Comparison of ENCODE assay signal across 12 cellular contexts in the genomic region with DNA sequence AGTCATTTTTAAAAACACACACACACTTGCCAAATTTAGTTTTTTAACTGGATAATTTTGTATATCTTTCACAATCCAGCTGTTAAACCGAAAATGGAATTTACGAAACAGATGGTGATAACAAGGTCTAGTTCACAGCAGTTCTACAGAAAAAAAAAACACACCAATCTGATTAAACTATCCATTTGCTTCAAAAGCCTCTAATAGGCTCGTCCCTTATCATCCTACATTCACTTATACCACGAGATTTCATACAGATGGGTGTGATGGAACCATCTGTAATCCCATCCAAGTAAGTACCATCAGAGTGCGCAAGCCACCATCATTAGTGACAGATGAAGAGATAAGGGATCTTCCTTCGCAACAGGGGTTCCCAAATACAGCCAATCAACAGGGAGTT. TPM values are rescaled to one million over a fixed set of nuclear protein-coding genes. Genes with fewer than 3 reads are reported as not detected.
A peak's percentile ranks its signal among the peaks of the same experiment; 100 is the strongest.
DNase-seq lines count a peak whose midpoint lies in the region; ATAC-seq and TF ChIP-seq lines count a peak whose summit lies in the region.
"Had no signal": no experiment of that assay in that cellular context is flagged by ENCODE, and none has a peak within 500 bp of the region (broad histone marks: within the 10 kb centered on the region; RNA-seq: fewer than 3 reads in every experiment).

No MANE protein-coding gene starts in this region.

- H3K9me3 Mint-ChIP-seq in endodermal cell = no peaks in the 10 kb centered on the region

- peak overlapping the region; percentile 56 for H3K9ac ChIP-seq in Karpas-422 (ENCODE audit: low read length)
- H3K9ac ChIP-seq in adipocyte (ENCODE audit: low read length) = peak overlapping the region; percentile 72
- H3K9ac ChIP-seq in mesenchymal stem cell (ENCODE audit: low read length) = peak overlapping the region; percentile 86
- no peak overlapping the region for H3K9ac ChIP-seq in endodermal cell (ENCODE audit: extremely low read depth, low read length, poor library complexity, severe bottlenecking)
- H3K9ac ChIP-seq in neuronal stem cell (ENCODE audit: low read depth, low read length, poor library complexity) = no peak overlapping the region

- H2BK120ac ChIP-seq in mesenchymal stem cell (ENCODE audit: low read depth, low read length) (no peak overlapping the region), neuronal stem cell (ENCODE audit: low read depth, low read length) (no peak overlapping the region)

- H3K4me3 ChIP-seq in ACC112 (ENCODE audit: low read depth, low read length) (peak overlapping the region; percentile 69), Karpas-422 (ENCODE audit: low read length) (peak overlapping the region; percentile 55), adipocyte (ENCODE audit: low read length) (peak overlapping the region; percentile 80), mesenchymal stem cell (ENCODE audit: insufficient read depth in 1 of 2, low read depth in 1 of 2, low read length in 2 of 2) (peak overlapping the region in 1 of 2 experiments; percentile 85), endodermal cell (ENCODE audit: low read length) (no peak overlapping the region), neuronal stem cell (ENCODE audit: low read length in 2 of 2) (no peak overlapping the region)

- H3K9me3 ChIP-seq in Karpas-422 (ENCODE audit: low read length) = no peaks in the 10 kb centered on the region
- H3K9me3 ChIP-seq in adipocyte (ENCODE audit: control insufficient read depth, low read length) = no peaks in the 10 kb centered on the region
- no peaks in the 10 kb centered on the region for H3K9me3 ChIP-seq in mesenchymal stem cell (ENCODE audit: control insufficient read depth, low read length)
- no peaks in the 10 kb centered on the region for H3K9me3 ChIP-seq in endodermal cell (ENCODE audit: control insufficient read depth, low read length)
- H3K9me3 ChIP-seq in neuronal stem cell (replicated peaks in 1 of 2; ENCODE audit: control insufficient read depth in 2 of 2, insufficient read depth in 1 of 2, low read depth in 1 of 2, low read length in 2 of 2) = no peaks in the 10 kb centered on the region

- H4K91ac ChIP-seq in mesenchymal stem cell (ENCODE audit: low read length) (no peak overlapping the region), neuronal stem cell (ENCODE audit: low read depth, low read length, poor library complexity) (no peak overlapping the region)

- 90% methylated on average over 5 of the region's 6 CpGs for WGBS in mesenchymal stem cell
- WGBS in endodermal cell (ENCODE audit: insufficient coverage in 1 of 2, insufficient read length in 1 of 2), 2 experiments = 90 to 100% methylated on average over 4 to 6 of the region's 6 CpGs
- WGBS in neuronal stem cell (ENCODE audit: extremely low coverage in 2 of 2, insufficient read length in 2 of 2, insufficient replicate concordance in 1 of 2), 2 donors = no CpG with 5 or more reads among the region's 6 CpGs

- H2BK12ac ChIP-seq in mesenchymal stem cell (ENCODE audit: low read length in 2 of 2) (no peak overlapping the region), neuronal stem cell (ENCODE audit: low read length) (no peak overlapping the region)

- no peak overlapping the region for H3K23ac ChIP-seq in mesenchymal stem cell (ENCODE audit: low read length in 2 of 2)
- no peak overlapping the region for H3K23ac ChIP-seq in neuronal stem cell (ENCODE audit: low read depth, low read length, poor library complexity)

- H3K79me1 ChIP-seq in mesenchymal stem cell (replicated peaks; ENCODE audit: low read length, poor library complexity, severe bottlenecking) = peaks cover 1% of the 10 kb centered on the region
- no peaks in the 10 kb centered on the region for H3K79me1 ChIP-seq in neuronal stem cell (ENCODE audit: low read depth, low read length)

- H2BK5ac ChIP-seq in mesenchymal stem cell (ENCODE audit: low read depth, low read length, poor library complexity, severe bottlenecking) = no peak overlapping the region
- H2BK5ac ChIP-seq in neuronal stem cell (ENCODE audit: low read length) = no peak overlapping the region

- H3K79me2 ChIP-seq in ACC112 (ENCODE audit: control insufficient read depth, insufficient read depth, low read length, unreplicated experiment) (no peaks in the 10 kb centered on the region), Karpas-422 (ENCODE audit: low read length) (peaks cover 92% of the 10 kb centered on the region)

- H3K18ac ChIP-seq in mesenchymal stem cell (ENCODE audit: low read depth in 1 of 2, low read length in 2 of 2) (no peak overlapping the region), neuronal stem cell (ENCODE audit: low read length) (no peak overlapping the region)

- no peak overlapping the region for H3K14ac ChIP-seq in mesenchymal stem cell (ENCODE audit: low read length in 2 of 2)
- H3K14ac ChIP-seq in neuronal stem cell (ENCODE audit: low read length) = no peak overlapping the region

- H4K8ac ChIP-seq in mesenchymal stem cell (ENCODE audit: low read length) = no peak overlapping the region
- no peak overlapping the region for H4K8ac ChIP-seq in neuronal stem cell (ENCODE audit: low read depth, low read length)

- H3K4me2 ChIP-seq in Karpas-422 (ENCODE audit: low read depth, low read length, poor library complexity, severe bottlenecking) (peak overlapping the region; percentile 70), mesenchymal stem cell (ENCODE audit: low read length, poor library complexity, severe bottlenecking) (no peak overlapping the region), neuronal stem cell (ENCODE audit: insufficient read depth, low read length, poor library complexity, severe bottlenecking) (no peak overlapping the region)

- H3K4me1 ChIP-seq in ACC112 (ENCODE audit: control insufficient read depth, insufficient read depth, low read length, unreplicated experiment) (peaks cover 9% of the 10 kb centered on the region), Karpas-422 (ENCODE audit: low read length) (peaks cover 70% of the 10 kb centered on the region), adipocyte (ENCODE audit: control insufficient read depth, insufficient read depth, low read length) (peaks cover 13% of the 10 kb centered on the region), mesenchymal stem cell (ENCODE audit: control insufficient read depth, insufficient read depth, low read depth, low read length) (no peaks in the 10 kb centered on the region), endodermal cell (ENCODE audit: control insufficient read depth, insufficient read depth, low read length) (no peaks in the 10 kb centered on the region), neuronal stem cell (ENCODE audit: control insufficient read depth in 2 of 2, insufficient read depth in 1 of 2, low read depth in 1 of 2, low read length in 2 of 2) (no peaks in the 10 kb centered on the region)

- DNase-seq in Karpas-422 (no peak), adipocyte (ENCODE audit: low read depth) (no peak), mesenchymal stem cell (no peak), endodermal cell (no peak), NCI-H1105 (lab: John Stamatoyannopoulos, UW) (no peak), neuronal stem cell (ENCODE audit: low spot score) (no peak)
- DNase-seq: activated CD4-positive, CD25-positive, alpha-beta regulatory T cell; C1 segment of cervical spinal cord; hypothalamus; PC-3 had no signal

- no peaks in the 10 kb centered on the region for H3K27me3 ChIP-seq in ACC112 (ENCODE audit: insufficient read depth, low read length)
- H3K27me3 ChIP-seq in Karpas-422 (ENCODE audit: low read length) = no peaks in the 10 kb centered on the region
- no peaks in the 10 kb centered on the region for H3K27me3 ChIP-seq in adipocyte (replicated peaks; ENCODE audit: control insufficient read depth, insufficient read depth, low read length)
- no peaks in the 10 kb centered on the region for H3K27me3 ChIP-seq in mesenchymal stem cell (ENCODE audit: control insufficient read depth in 1 of 2, insufficient read depth in 1 of 2, low read length in 2 of 2)
- no peaks in the 10 kb centered on the region for H3K27me3 ChIP-seq in endodermal cell (ENCODE audit: control insufficient read depth, insufficient read depth, low read length, poor library complexity, severe bottlenecking)
- no peaks in the 10 kb centered on the region for H3K27me3 ChIP-seq in neuronal stem cell (ENCODE audit: control insufficient read depth in 3 of 3, insufficient read depth in 3 of 3, low read depth in 1 of 3, low read length in 3 of 3)

- peak overlapping the region; percentile 49; the same call in 1 of the 2 replicates for H3K27ac ChIP-seq in ACC112 (ENCODE audit: low read depth, low read length)
- H3K27ac ChIP-seq in Karpas-422 (ENCODE audit: low read length) = peak overlapping the region; percentile 80
- H3K27ac ChIP-seq in mesenchymal stem cell (ENCODE audit: low read length, poor library complexity, severe bottlenecking) = no peak overlapping the region
- no peak overlapping the region for H3K27ac ChIP-seq in endodermal cell (ENCODE audit: low read depth, low read length)
- no peak overlapping the region for H3K27ac ChIP-seq in neuronal stem cell (replicated peaks; ENCODE audit: low read length)

- H3K36me3 ChIP-seq in ACC112 (ENCODE audit: insufficient read depth, low read length) (no peaks in the 10 kb centered on the region), Karpas-422 (ENCODE audit: insufficient read depth, low read length) (peaks cover 37% of the 10 kb centered on the region), adipocyte (ENCODE audit: control insufficient read depth, insufficient read depth, low read length, severe bottlenecking) (no peaks in the 10 kb centered on the region), mesenchymal stem cell (ENCODE audit: control insufficient read depth in 1 of 2, insufficient read depth in 2 of 2, low read depth in 1 of 2, low read length in 2 of 2) (no peaks in the 10 kb centered on the region), endodermal cell (ENCODE audit: control insufficient read depth, insufficient read depth, low read length) (no peaks in the 10 kb centered on the region), neuronal stem cell (replicated peaks in 1 of 2; ENCODE audit: control insufficient read depth in 2 of 2, insufficient read depth in 2 of 2, low read length in 2 of 2) (no peaks in the 10 kb centered on the region)

- no peaks in the 10 kb centered on the region for H3K9me2 ChIP-seq in Karpas-422 (replicated peaks; ENCODE audit: insufficient read depth, low read length)

- no peaks in the 10 kb centered on the region for H3K36me3 Mint-ChIP-seq in endodermal cell (ENCODE audit: low read depth)

- H3K4ac ChIP-seq in mesenchymal stem cell (ENCODE audit: low read depth in 1 of 2, low read length in 2 of 2) (no peak overlapping the region), neuronal stem cell (ENCODE audit: low read length) (no peak overlapping the region)

- ATAC-seq in GM19395 (IDR thresholded peaks at IDR 0.05; ENCODE audit: unreplicated experiment) = no peak
- ATAC-seq: PC-3 had no signal

- H3K27me3 Mint-ChIP-seq in endodermal cell (ENCODE audit: insufficient read depth) = no peaks in the 10 kb centered on the region

- TF ChIP-seq CTCF in endodermal cell (conservative IDR thresholded peaks at IDR 0.05) = no peak

- H3K4me1 Mint-ChIP-seq in endodermal cell = peaks cover 8% of the 10 kb centered on the region

- H2AK5ac ChIP-seq in mesenchymal stem cell (ENCODE audit: low read length, severe bottlenecking) (no peak overlapping the region), neuronal stem cell (ENCODE audit: low read depth, low read length) (no peak overlapping the region)

- no peak overlapping the region for H3K4me3 Mint-ChIP-seq in endodermal cell

- H2AFZ ChIP-seq in ACC112 (ENCODE audit: low read length, unreplicated experiment) = peak overlapping the region; percentile 93
- no peak overlapping the region for H2AFZ ChIP-seq in Karpas-422 (ENCODE audit: low read length)
- H2AFZ ChIP-seq in mesenchymal stem cell (ENCODE audit: low read depth, low read length) = no peak overlapping the region
- no peak overlapping the region for H2AFZ ChIP-seq in neuronal stem cell (ENCODE audit: low read length)

- H4K20me1 ChIP-seq in Karpas-422 (ENCODE audit: insufficient read depth, low read depth, low read length) = peaks cover 21% of the 10 kb centered on the region

- H2BK15ac ChIP-seq in mesenchymal stem cell (ENCODE audit: low read depth, poor library complexity, severe bottlenecking) (no peak overlapping the region), neuronal stem cell (ENCODE audit: low read length) (no peak overlapping the region)

- no peak overlapping the region for H3K27ac Mint-ChIP-seq in endodermal cell

RNA-seq across cellular contexts. Expression of gene GCH1, which starts 20.1 kb away (rescaled TPM):
- total RNA-seq in Karpas-422 (2014; rRNA removed; shearing (Covaris generic); ENCODE audit: low replicate concordance) = 136 and 174 TPM in 2 replicates
- 3.6 TPM for polyA plus RNA-seq in mesenchymal stem cell (2013, experiment 1 of 2)
- polyA plus RNA-seq in mesenchymal stem cell (2013, experiment 2 of 2) = 4.0 TPM
- total RNA-seq in endodermal cell = 10 to 100 TPM; 18.3 to 18.7 TPM
- 4.9 TPM for polyA plus RNA-seq in endodermal cell (2013, experiment 1 of 2)
- polyA plus RNA-seq in endodermal cell (2013, experiment 2 of 2) = 5.1 TPM
- 4.4 TPM for polyA plus RNA-seq in neuronal stem cell (2013, experiment 1 of 2)
- polyA plus RNA-seq in neuronal stem cell (2013, experiment 2 of 2) = 4.9 TPM

Comparison
In these comparisons a context has a peak if more than half of its experiments do, and no peak if none do; other contexts are left out.
1. H3K27ac ChIP-seq: peak in ACC112 (single experiment) and Karpas-422 (single experiment); none in mesenchymal stem cell (single experiment), endodermal cell (single experiment) and neuronal stem cell (single experiment).
2. H3K4me3 ChIP-seq: peak in ACC112 (single experiment), Karpas-422 (single experiment) and adipocyte (single experiment); none in endodermal cell (single experiment) and neuronal stem cell (0 of 2).
3. H3K9ac ChIP-seq: peak in Karpas-422 (single experiment), adipocyte (single experiment) and mesenchymal stem cell (single experiment); none in endodermal cell (single experiment) and neuronal stem cell (single experiment).